ENCODE assay signal across 2 cellular contexts in genomic region chr4:48854982-48855381, GRCh38.
TF ChIP-seq lines count a peak whose summit lies in the region.

No MANE protein-coding gene starts in this region.

TF ChIP-seq in Ishikawa, 13 proteins besides CTCF, POLR2A, EP300 and RAD21:
- TF ChIP-seq EGR1 (IDR thresholded peaks at IDR 0.05) (no peak), YY1 (IDR thresholded peaks at IDR 0.05; ENCODE audit: low read depth) (no peak), CEBPB (IDR thresholded peaks at IDR 0.05) (peak; percentile 29; the same call in 1 of the 2 replicates)

TF ChIP-seq in K562, 482 proteins besides CTCF, POLR2A, EP300 and RAD21:
- TF ChIP-seq NFYB (IDR thresholded peaks at IDR 0.05; ENCODE audit: extremely low read depth, insufficient read length) (no peak), CEBPG (CRISPR knock-in tag; IDR thresholded peaks at IDR 0.05) (no peak), CEBPG (tag; conservative IDR thresholded peaks at IDR 0.05 in 1 of 2, IDR thresholded peaks at IDR 0.05 in 1 of 2) (peak; percentile 28 to 65; a peak in 3 of 4 replicates), CEBPB (tag; IDR thresholded peaks at IDR 0.05) (peak; percentile 82)
